23 cellular contexts compared by ENCODE assay signal in genomic region chr12:11819643-11820042, GRCh38.
DNase-seq lines count a peak whose midpoint lies in the region; TF ChIP-seq lines count a peak whose summit lies in the region.
"Had no signal": no experiment of that assay in that cellular context is flagged by ENCODE, and none has a peak within 500 bp of the region (broad histone marks: within the 10 kb centered on the region; RNA-seq: fewer than 3 reads in every experiment).

No MANE protein-coding gene starts in this region.

- no peaks in the 10 kb centered on the region for H4K20me1 ChIP-seq in OCI-LY1 (ENCODE audit: insufficient read depth, low read length)

- H3K9ac ChIP-seq in OCI-LY1 (ENCODE audit: low read length) = no peak overlapping the region

- no peaks in the 10 kb centered on the region for H3K79me2 ChIP-seq in OCI-LY1 (ENCODE audit: insufficient read depth, low read length)

- H3K27me3 ChIP-seq in OCI-LY1 (ENCODE audit: insufficient read depth, low read length) (no peaks in the 10 kb centered on the region), brain microvascular endothelial cell (replicated peaks) (no peaks in the 10 kb centered on the region)
- H3K27me3 ChIP-seq: BLaER1 treated with 17β-estradiol and CSF1 and Interleukin-3, amounts not matched to agents 10 nM and 100 nM; MG63; Peyer's patch had no signal

- H2AFZ ChIP-seq in OCI-LY1 (ENCODE audit: low read length) = no peak overlapping the region

- H3K4me3 ChIP-seq in OCI-LY1 (ENCODE audit: low read depth, low read length, poor library complexity, severe bottlenecking) = no peak overlapping the region
- H3K4me3 ChIP-seq in brain microvascular endothelial cell (ENCODE audit: low read depth, low read length) = no peak overlapping the region
- H3K4me3 ChIP-seq: BLaER1 treated with 17β-estradiol and CSF1 and Interleukin-3, amounts not matched to agents 10 nM and 100 nM; MG63; Peyer's patch; SK-N-MC had no signal

- no peaks in the 10 kb centered on the region for H3K9me2 ChIP-seq in OCI-LY1 (ENCODE audit: low read depth, low read length)

- TF ChIP-seq CTCF in OCI-LY1 (IDR thresholded peaks at IDR 0.05; ENCODE audit: low read length) = no peak
- TF ChIP-seq CTCF in brain microvascular endothelial cell (IDR thresholded peaks at IDR 0.05; ENCODE audit: low read depth, low read length, missing control alignments) = no peak

- DNase-seq in medulla oblongata (ENCODE audit: extremely low spot score) (peak; percentile 64), superior temporal gyrus (ENCODE audit: extremely low spot score) (peak; percentile 60), brain microvascular endothelial cell (no peak), middle frontal gyrus (ENCODE audit: extremely low spot score, low spot score) (no peak)
- no peak for DNase-seq in activated T-cell treated with anti-CD3 and anti-CD28 coated beads, Interleukin-2, amount 50 U/mL, for 1 hour
- DNase-seq: CD4-positive, alpha-beta T cell; DMS79; GOT3; HCEC 1CT; KBM-7; MG63; NCI-H1105 treated with DMSO at 0.1 percent for 48 hours; NCI-H2029; NCI-H226; NCI-H510A; NCI-H69; OCI-M1; Peyer's patch; SHP77 treated with DMSO at 0.1 percent for 48 hours had no signal

- H3F3A ChIP-seq in OCI-LY1 (ENCODE audit: insufficient read depth, low read length) = no peaks in the 10 kb centered on the region

- H3K36me3 ChIP-seq in OCI-LY1 (ENCODE audit: insufficient read depth, low read length) = no peaks in the 10 kb centered on the region
- H3K36me3 ChIP-seq in brain microvascular endothelial cell (replicated peaks) = no peaks in the 10 kb centered on the region
- H3K36me3 ChIP-seq: MG63, Peyer's patch had no signal

- H3K4me1 ChIP-seq in OCI-LY1 (ENCODE audit: insufficient read depth, low read length, severe bottlenecking) = peaks cover 87% of the 10 kb centered on the region

- in situ Hi-C loops in brain microvascular endothelial cell (cut with HindIII; ENCODE audit: low pct_ligation_motif_present, low sequenced_read_pairs) = no loop called here

- H3K9me3 ChIP-seq in OCI-LY1 (ENCODE audit: low read length) = no peaks in the 10 kb centered on the region
- H3K9me3 ChIP-seq: MG63, Peyer's patch had no signal

- H3K4me2 ChIP-seq in OCI-LY1 (ENCODE audit: low read length) = no peak overlapping the region

- H3K27ac ChIP-seq in OCI-LY1 (ENCODE audit: low read depth, low read length, poor library complexity, severe bottlenecking) = peak overlapping the region; percentile 94
- peak overlapping the region; percentile 82 for H3K27ac ChIP-seq in cingulate gyrus (ENCODE audit: low read depth, low read length)
- H3K27ac ChIP-seq in brain microvascular endothelial cell = no peak overlapping the region
- H3K27ac ChIP-seq: SK-N-MC had no signal

Comparison
In these comparisons a context has a peak if more than half of its experiments do, and no peak if none do; other contexts are left out.
1. DNase-seq: peak in medulla oblongata (single experiment) and superior temporal gyrus (single experiment); none in brain microvascular endothelial cell (single experiment), middle frontal gyrus (single experiment) and activated T-cell treated with anti-CD3 and anti-CD28 coated beads, Interleukin-2, amount 50 U/mL, for 1 hour (single experiment).